Comparison of ENCODE assay signal across 18 cellular contexts in genomic region chr4:8723222-8723980, GRCh38.
A peak's percentile ranks its signal among the peaks of the same experiment; 100 is the strongest.
DNase-seq lines count a peak whose midpoint lies in the region; ATAC-seq and TF ChIP-seq lines count a peak whose summit lies in the region.
"Had no signal": no experiment of that assay in that cellular context is flagged by ENCODE, and none has a peak within 500 bp of the region (broad histone marks: within the 10 kb centered on the region; RNA-seq: fewer than 3 reads in every experiment).

No MANE protein-coding gene starts in this region.

- no peaks in the 10 kb centered on the region for H3K4me1 ChIP-seq in mucosa of descending colon (ENCODE audit: low read depth)
- H3K4me1 ChIP-seq: psoas muscle, tibial artery had no signal

- CTCF ChIA-PET in activated CD4-positive, alpha-beta memory T cell treated with anti-CD3 and anti-CD28 coated beads for 36 hours (lab: Charles Lee) = no interaction called here
- CTCF ChIA-PET in activated CD4-positive, alpha-beta memory T cell treated with anti-CD3 and anti-CD28 coated beads, Interleukin-2, amount 10 ng/mL, durations not matched to agents 7 days and 5 days (lab: Charles Lee) = no interaction called here

- H3K27ac Mint-ChIP-seq in activated CD4-positive, alpha-beta memory T cell treated with anti-CD3 and anti-CD28 coated beads for 36 hours = no peak overlapping the region
- H3K27ac Mint-ChIP-seq in activated CD4-positive, alpha-beta memory T cell treated with anti-CD3 and anti-CD28 coated beads, Interleukin-2, amount 10 ng/mL, durations not matched to agents 7 days and 5 days = no peak overlapping the region
- H3K27ac Mint-ChIP-seq in chondrocyte (ENCODE audit: unreplicated experiment) (no peak overlapping the region), type B pancreatic cell (no peak overlapping the region)
- H3K27ac Mint-ChIP-seq: activated CD8-positive, alpha-beta T cell treated with anti-CD3 and anti-CD28 coated beads for 36 hours; stimulated activated naive CD8-positive, alpha-beta T cell treated with anti-CD3 and anti-CD28 coated beads, Interleukin-15, Interleukin-2, amounts not matched to agents 100 ng/mL and 50 ng/mL, for 24 hours had no signal

- H3K36me3 ChIP-seq in mucosa of descending colon (ENCODE audit: low read depth) = no peaks in the 10 kb centered on the region
- H3K36me3 ChIP-seq: tibial artery had no signal

- POLR2A ChIA-PET in activated CD4-positive, alpha-beta memory T cell treated with anti-CD3 and anti-CD28 coated beads for 36 hours (lab: Charles Lee) = no interaction called here
- POLR2A ChIA-PET in activated CD4-positive, alpha-beta memory T cell treated with anti-CD3 and anti-CD28 coated beads, Interleukin-2, amount 10 ng/mL, durations not matched to agents 7 days and 5 days (lab: Charles Lee) = no interaction called here

- H3K36me3 Mint-ChIP-seq in activated CD4-positive, alpha-beta memory T cell treated with anti-CD3 and anti-CD28 coated beads for 36 hours = no peaks in the 10 kb centered on the region
- H3K36me3 Mint-ChIP-seq in activated CD4-positive, alpha-beta memory T cell treated with anti-CD3 and anti-CD28 coated beads, Interleukin-2, amount 10 ng/mL, durations not matched to agents 7 days and 5 days (ENCODE audit: low read depth) = no peaks in the 10 kb centered on the region
- H3K36me3 Mint-ChIP-seq in chondrocyte (ENCODE audit: low read depth) = no peaks in the 10 kb centered on the region
- no peaks in the 10 kb centered on the region for H3K36me3 Mint-ChIP-seq in type B pancreatic cell

- DNase-seq in activated CD4-positive, alpha-beta memory T cell treated with anti-CD3 and anti-CD28 coated beads for 36 hours = peak; percentile 3
- no peak for DNase-seq in activated CD4-positive, alpha-beta memory T cell treated with anti-CD3 and anti-CD28 coated beads, Interleukin-2, amount 10 ng/mL, durations not matched to agents 7 days and 5 days
- DNase-seq in chondrocyte (ENCODE audit: low spot score) (peak; percentile 59), mucosa of descending colon (peak in 2 of 3 donors; percentile 10 to 35), type B pancreatic cell (ENCODE audit: extremely low spot score, unreplicated experiment) (peak; percentile 58), NCI-H2029 (lab: John Stamatoyannopoulos, UW) (no peak)
- DNase-seq: activated CD8-positive, alpha-beta T cell treated with anti-CD3 and anti-CD28 coated beads for 36 hours; cerebellar nuclear complex; mammary epithelial cell; NCI-H1417 treated with DMSO at 0.1 percent for 48 hours; NCI-H2107 had no signal

- no peak overlapping the region for H3K4me3 ChIP-seq in mucosa of descending colon
- H3K4me3 ChIP-seq: psoas muscle, SK-N-MC, tibial artery had no signal

- H3K27me3 Mint-ChIP-seq in activated CD4-positive, alpha-beta memory T cell treated with anti-CD3 and anti-CD28 coated beads for 36 hours = no peaks in the 10 kb centered on the region
- H3K27me3 Mint-ChIP-seq in activated CD4-positive, alpha-beta memory T cell treated with anti-CD3 and anti-CD28 coated beads, Interleukin-2, amount 10 ng/mL, durations not matched to agents 7 days and 5 days = no peaks in the 10 kb centered on the region
- H3K27me3 Mint-ChIP-seq in chondrocyte (ENCODE audit: low read depth) (peaks cover 24% of the 10 kb centered on the region), type B pancreatic cell (peaks cover 35% of the 10 kb centered on the region)
- H3K27me3 Mint-ChIP-seq: activated CD8-positive, alpha-beta T cell treated with anti-CD3 and anti-CD28 coated beads for 36 hours; stimulated activated naive CD8-positive, alpha-beta T cell treated with anti-CD3 and anti-CD28 coated beads, Interleukin-15, Interleukin-2, amounts not matched to agents 100 ng/mL and 50 ng/mL, for 24 hours had no signal

- ATAC-seq in mucosa of descending colon (no peak), GM19467 (IDR thresholded peaks at IDR 0.05; ENCODE audit: unreplicated experiment) (no peak), GM18909 (IDR thresholded peaks at IDR 0.05; ENCODE audit: poor library complexity, unreplicated experiment) (no peak)
- ATAC-seq: activated CD4-positive, CD25-positive, alpha-beta regulatory T cell treated with anti-CD3 and anti-CD28 coated beads, Interleukin-2, amount 50 U/mL, for 24 hours; activated CD8-positive, alpha-beta T cell treated with anti-CD3 and anti-CD28 coated beads for 36 hours; psoas muscle had no signal

- no peaks in the 10 kb centered on the region for H3K9me3 ChIP-seq in mucosa of descending colon
- H3K9me3 ChIP-seq: psoas muscle had no signal

- no peaks in the 10 kb centered on the region for H3K4me1 Mint-ChIP-seq in activated CD4-positive, alpha-beta memory T cell treated with anti-CD3 and anti-CD28 coated beads for 36 hours (ENCODE audit: low read depth)
- no peaks in the 10 kb centered on the region for H3K4me1 Mint-ChIP-seq in activated CD4-positive, alpha-beta memory T cell treated with anti-CD3 and anti-CD28 coated beads, Interleukin-2, amount 10 ng/mL, durations not matched to agents 7 days and 5 days
- H3K4me1 Mint-ChIP-seq in chondrocyte (ENCODE audit: low read depth) (no peaks in the 10 kb centered on the region), type B pancreatic cell (ENCODE audit: unreplicated experiment) (peaks cover 4% of the 10 kb centered on the region)

- TF ChIP-seq CTCF in chondrocyte (IDR thresholded peaks at IDR 0.05) = no peak
- TF ChIP-seq CTCF in mucosa of descending colon (IDR thresholded peaks at IDR 0.05) = no peak
- TF ChIP-seq CTCF in type B pancreatic cell (conservative IDR thresholded peaks at IDR 0.05) = no peak

- intact Hi-C loops in activated CD4-positive, alpha-beta memory T cell treated with anti-CD3 and anti-CD28 coated beads for 36 hours (cut with micrococcal nuclease) = no loop called here
- intact Hi-C loops in mucosa of descending colon (cut with DNase I, micrococcal nuclease) = no loop called here

- no peaks in the 10 kb centered on the region for H3K9me3 Mint-ChIP-seq in activated CD4-positive, alpha-beta memory T cell treated with anti-CD3 and anti-CD28 coated beads for 36 hours
- no peaks in the 10 kb centered on the region for H3K9me3 Mint-ChIP-seq in activated CD4-positive, alpha-beta memory T cell treated with anti-CD3 and anti-CD28 coated beads, Interleukin-2, amount 10 ng/mL, durations not matched to agents 7 days and 5 days
- H3K9me3 Mint-ChIP-seq in chondrocyte (ENCODE audit: low read depth) = peaks cover 4% of the 10 kb centered on the region
- no peaks in the 10 kb centered on the region for H3K9me3 Mint-ChIP-seq in type B pancreatic cell

- no peak overlapping the region for H3K4me3 Mint-ChIP-seq in activated CD4-positive, alpha-beta memory T cell treated with anti-CD3 and anti-CD28 coated beads for 36 hours
- H3K4me3 Mint-ChIP-seq in activated CD4-positive, alpha-beta memory T cell treated with anti-CD3 and anti-CD28 coated beads, Interleukin-2, amount 10 ng/mL, durations not matched to agents 7 days and 5 days = no peak overlapping the region
- H3K4me3 Mint-ChIP-seq in chondrocyte (ENCODE audit: unreplicated experiment) (no peak overlapping the region), type B pancreatic cell (no peak overlapping the region)
- H3K4me3 Mint-ChIP-seq: activated CD8-positive, alpha-beta T cell treated with anti-CD3 and anti-CD28 coated beads for 36 hours; stimulated activated naive CD8-positive, alpha-beta T cell treated with anti-CD3 and anti-CD28 coated beads, Interleukin-15, Interleukin-2, amounts not matched to agents 100 ng/mL and 50 ng/mL, for 24 hours had no signal

Comparison
In these comparisons a context has a peak if more than half of its experiments do, and no peak if none do; other contexts are left out.
1. DNase-seq: peak in activated CD4-positive, alpha-beta memory T cell treated with anti-CD3 and anti-CD28 coated beads for 36 hours (single experiment), chondrocyte (single experiment), mucosa of descending colon (2 of 3) and type B pancreatic cell (single experiment); none in activated CD4-positive, alpha-beta memory T cell treated with anti-CD3 and anti-CD28 coated beads, Interleukin-2, amount 10 ng/mL, durations not matched to agents 7 days and 5 days (single experiment) and NCI-H2029 (single experiment).